ENCODE assay signal across 1 cellular context in genomic region chr3:58332575-58333179, GRCh38.
TF ChIP-seq lines count a peak whose summit lies in the region.

Gene PXK (plus strand): TSS chr3:58332892. CDS start chr3:58332989, 97 bp downstream.

TF ChIP-seq in HepG2, 621 proteins besides CTCF, POLR2A, EP300 and RAD21 (continued from another document):
- TF ChIP-seq ZHX2 (IDR thresholded peaks at IDR 0.05; ENCODE audit: low read depth) (0 out of 2 replicates have a peak, but pooled peaks have one; percentile 50), ZHX2 (CRISPR knock-in tag; IDR thresholded peaks at IDR 0.05; ENCODE audit: borderline replicate concordance) (no peak), CAMTA2 (CRISPR knock-in tag; IDR thresholded peaks at IDR 0.05; ENCODE audit: borderline replicate concordance) (no peak), NCOA2 (CRISPR knock-in tag; IDR thresholded peaks at IDR 0.05) (peak; percentile 28; the same call in 1 of the 2 replicates), ZNF629 (CRISPR knock-in tag; conservative IDR thresholded peaks at IDR 0.05) (peak; percentile 24; the same call in 1 of the 2 replicates), ZNF180 (CRISPR knock-in tag; IDR thresholded peaks at IDR 0.05; ENCODE audit: borderline replicate concordance, low read depth) (no peak), SIX4 (CRISPR knock-in tag; IDR thresholded peaks at IDR 0.05) (peak; percentile 38; the same call in 1 of the 2 replicates), POGZ (CRISPR knock-in tag; IDR thresholded peaks at IDR 0.05) (peak; percentile 59; the same call in 1 of the 2 replicates), THRA (CRISPR knock-in tag; IDR thresholded peaks at IDR 0.05; ENCODE audit: borderline replicate concordance) (peak; percentile 55; the same call in 1 of the 2 replicates), ZMYM4 (CRISPR knock-in tag; IDR thresholded peaks at IDR 0.05) (peak; percentile 97), ZNF766 (CRISPR knock-in tag; IDR thresholded peaks at IDR 0.05; ENCODE audit: borderline replicate concordance) (0 out of 2 replicates have a peak, but pooled peaks have one; percentile 51), HMGXB4 (CRISPR knock-in tag; IDR thresholded peaks at IDR 0.05; ENCODE audit: borderline replicate concordance in 1 of 2, low read depth in 1 of 2) (peak in 1 of 2 experiments; percentile 85; a peak in 2 of 4 replicates), ZBTB7B (CRISPR knock-in tag; IDR thresholded peaks at IDR 0.05) (peak; percentile 50; the same call in 1 of the 2 replicates), ZNF451 (CRISPR knock-in tag; IDR thresholded peaks at IDR 0.05) (peak; percentile 76; the same call in 1 of the 2 replicates), ZNF251 (CRISPR knock-in tag; IDR thresholded peaks at IDR 0.05) (no peak), RXRA (CRISPR knock-in tag; IDR thresholded peaks at IDR 0.05) (peak; percentile 12; the same call in 1 of the 2 replicates)
- TF ChIP-seq, protein P1, sequence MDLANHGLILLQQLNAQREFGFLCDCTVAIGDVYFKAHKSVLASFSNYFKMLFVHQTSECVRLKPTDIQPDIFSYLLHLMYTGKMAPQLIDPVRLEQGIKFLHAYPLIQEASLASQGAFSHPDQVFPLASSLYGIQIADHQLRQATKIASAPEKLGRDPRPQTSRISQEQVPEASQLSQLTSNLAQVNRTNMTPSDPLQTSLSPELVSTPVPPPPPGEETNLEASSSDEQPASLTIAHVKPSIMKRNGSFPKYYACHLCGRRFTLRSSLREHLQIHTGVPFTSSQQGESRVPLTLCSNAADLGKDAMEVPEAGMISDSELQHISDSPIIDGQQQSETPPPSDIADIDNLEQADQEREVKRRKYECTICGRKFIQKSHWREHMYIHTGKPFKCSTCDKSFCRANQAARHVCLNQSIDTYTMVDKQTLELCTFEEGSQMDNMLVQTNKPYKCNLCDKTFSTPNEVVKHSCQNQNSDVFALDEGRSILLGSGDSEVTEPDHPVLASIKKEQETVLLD (CRISPR knock-in tag; IDR thresholded peaks at IDR 0.05; ENCODE audit: low read depth): peak; percentile 75
